ENCODE assay signal across 1 cellular context in the genomic region with DNA sequence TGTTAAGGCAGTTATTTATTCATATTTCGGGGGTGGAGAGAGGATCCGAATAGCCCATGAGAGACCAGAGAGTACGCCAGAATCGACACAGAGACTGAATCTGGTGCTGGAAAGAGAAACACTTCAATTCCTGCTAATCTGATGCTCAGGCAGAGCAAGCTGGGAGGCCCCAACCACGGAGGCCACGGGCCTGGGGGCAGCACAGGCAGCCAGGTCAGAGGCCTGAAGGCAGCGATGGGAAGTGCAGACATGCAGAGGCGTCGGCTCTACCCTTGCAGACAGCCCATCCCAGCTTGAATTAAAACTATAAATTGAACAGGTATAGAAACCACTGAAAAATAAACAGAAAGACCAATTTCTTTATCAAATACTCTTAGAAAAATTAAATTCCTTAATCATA.
TF ChIP-seq lines count a peak whose summit lies in the region.

No MANE protein-coding gene starts in this region.

TF ChIP-seq in GM23338, 12 proteins besides CTCF, POLR2A, EP300 and RAD21 (continued from another document):
- TF ChIP-seq, protein P1, sequence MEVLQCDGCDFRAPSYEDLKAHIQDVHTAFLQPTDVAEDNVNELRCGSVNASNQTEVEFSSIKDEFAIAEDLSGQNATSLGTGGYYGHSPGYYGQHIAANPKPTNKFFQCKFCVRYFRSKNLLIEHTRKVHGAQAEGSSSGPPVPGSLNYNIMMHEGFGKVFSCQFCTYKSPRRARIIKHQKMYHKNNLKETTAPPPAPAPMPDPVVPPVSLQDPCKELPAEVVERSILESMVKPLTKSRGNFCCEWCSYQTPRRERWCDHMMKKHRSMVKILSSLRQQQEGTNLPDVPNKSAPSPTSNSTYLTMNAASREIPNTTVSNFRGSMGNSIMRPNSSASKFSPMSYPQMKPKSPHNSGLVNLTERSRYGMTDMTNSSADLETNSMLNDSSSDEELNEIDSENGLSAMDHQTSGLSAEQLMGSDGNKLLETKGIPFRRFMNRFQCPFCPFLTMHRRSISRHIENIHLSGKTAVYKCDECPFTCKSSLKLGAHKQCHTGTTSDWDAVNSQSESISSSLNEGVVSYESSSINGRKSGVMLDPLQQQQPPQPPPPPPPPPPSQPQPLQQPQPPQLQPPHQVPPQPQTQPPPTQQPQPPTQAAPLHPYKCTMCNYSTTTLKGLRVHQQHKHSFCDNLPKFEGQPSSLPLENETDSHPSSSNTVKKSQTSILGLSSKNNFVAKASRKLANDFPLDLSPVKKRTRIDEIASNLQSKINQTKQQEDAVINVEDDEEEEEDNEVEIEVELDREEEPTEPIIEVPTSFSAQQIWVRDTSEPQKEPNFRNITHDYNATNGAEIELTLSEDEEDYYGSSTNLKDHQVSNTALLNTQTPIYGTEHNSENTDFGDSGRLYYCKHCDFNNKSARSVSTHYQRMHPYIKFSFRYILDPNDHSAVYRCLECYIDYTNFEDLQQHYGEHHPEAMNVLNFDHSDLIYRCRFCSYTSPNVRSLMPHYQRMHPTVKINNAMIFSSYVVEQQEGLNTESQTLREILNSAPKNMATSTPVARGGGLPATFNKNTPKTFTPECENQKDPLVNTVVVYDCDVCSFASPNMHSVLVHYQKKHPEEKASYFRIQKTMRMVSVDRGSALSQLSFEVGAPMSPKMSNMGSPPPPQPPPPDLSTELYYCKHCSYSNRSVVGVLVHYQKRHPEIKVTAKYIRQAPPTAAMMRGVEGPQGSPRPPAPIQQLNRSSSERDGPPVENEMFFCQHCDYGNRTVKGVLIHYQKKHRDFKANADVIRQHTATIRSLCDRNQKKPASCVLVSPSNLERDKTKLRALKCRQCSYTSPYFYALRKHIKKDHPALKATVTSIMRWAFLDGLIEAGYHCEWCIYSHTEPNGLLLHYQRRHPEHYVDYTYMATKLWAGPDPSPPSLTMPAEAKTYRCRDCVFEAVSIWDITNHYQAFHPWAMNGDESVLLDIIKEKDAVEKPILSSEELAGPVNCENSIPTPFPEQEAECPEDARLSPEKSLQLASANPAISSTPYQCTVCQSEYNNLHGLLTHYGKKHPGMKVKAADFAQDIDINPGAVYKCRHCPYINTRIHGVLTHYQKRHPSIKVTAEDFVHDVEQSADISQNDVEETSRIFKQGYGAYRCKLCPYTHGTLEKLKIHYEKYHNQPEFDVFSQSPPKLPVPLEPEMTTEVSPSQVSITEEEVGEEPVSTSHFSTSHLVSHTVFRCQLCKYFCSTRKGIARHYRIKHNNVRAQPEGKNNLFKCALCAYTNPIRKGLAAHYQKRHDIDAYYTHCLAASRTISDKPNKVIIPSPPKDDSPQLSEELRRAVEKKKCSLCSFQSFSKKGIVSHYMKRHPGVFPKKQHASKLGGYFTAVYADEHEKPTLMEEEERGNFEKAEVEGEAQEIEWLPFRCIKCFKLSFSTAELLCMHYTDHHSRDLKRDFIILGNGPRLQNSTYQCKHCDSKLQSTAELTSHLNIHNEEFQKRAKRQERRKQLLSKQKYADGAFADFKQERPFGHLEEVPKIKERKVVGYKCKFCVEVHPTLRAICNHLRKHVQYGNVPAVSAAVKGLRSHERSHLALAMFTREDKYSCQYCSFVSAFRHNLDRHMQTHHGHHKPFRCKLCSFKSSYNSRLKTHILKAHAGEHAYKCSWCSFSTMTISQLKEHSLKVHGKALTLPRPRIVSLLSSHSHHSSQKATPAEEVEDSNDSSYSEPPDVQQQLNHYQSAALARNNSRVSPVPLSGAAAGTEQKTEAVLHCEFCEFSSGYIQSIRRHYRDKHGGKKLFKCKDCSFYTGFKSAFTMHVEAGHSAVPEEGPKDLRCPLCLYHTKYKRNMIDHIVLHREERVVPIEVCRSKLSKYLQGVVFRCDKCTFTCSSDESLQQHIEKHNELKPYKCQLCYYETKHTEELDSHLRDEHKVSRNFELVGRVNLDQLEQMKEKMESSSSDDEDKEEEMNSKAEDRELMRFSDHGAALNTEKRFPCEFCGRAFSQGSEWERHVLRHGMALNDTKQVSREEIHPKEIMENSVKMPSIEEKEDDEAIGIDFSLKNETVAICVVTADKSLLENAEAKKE (CRISPR knock-in tag; IDR thresholded peaks at IDR 0.05) = no peak
- TF ChIP-seq EZH2 (IDR thresholded peaks at IDR 0.05; ENCODE audit: low read depth, unreplicated experiment) (no peak), POLR2AphosphoS5 (IDR thresholded peaks at IDR 0.05; ENCODE audit: low read depth) (no peak), STAT1 (IDR thresholded peaks at IDR 0.05; ENCODE audit: unreplicated experiment) (no peak)
